ENCODE assay signal across 9 cellular contexts in genomic region chr19:13181747-13182388, GRCh38. TPM values are rescaled to one million over a fixed set of nuclear protein-coding genes. Genes with fewer than 3 reads are reported as not detected.
A peak's percentile ranks its signal among the peaks of the same experiment; 100 is the strongest.
DNase-seq lines count a peak whose midpoint lies in the region; ATAC-seq lines count a peak whose summit lies in the region.
"Had no signal": no experiment of that assay in that cellular context is flagged by ENCODE, and none has a peak within 500 bp of the region (broad histone marks: within the 10 kb centered on the region; RNA-seq: fewer than 3 reads in every experiment).

No MANE protein-coding gene starts in this region.

- DNase-seq in SKM-1 (lab: John Stamatoyannopoulos, UW; ENCODE audit: unreplicated experiment) (peak; percentile 20), SKM-1 treated with dmso at 0.1 percent for 144 hours (lab: John Stamatoyannopoulos, UW; ENCODE audit: unreplicated experiment) (no peak), T-cell (peak in 26 of 34 experiments; percentile 15 to 54 (median 36)), naive B cell (no peak), GOT3 (lab: John Stamatoyannopoulos, UW) (no peak), HAP-1 (ENCODE audit: low spot score in 2 of 2) (no peak)
- DNase-seq in effector memory CD8-positive, alpha-beta T cell = peak; percentile 50 to 56 (median 53)
- DNase-seq: DND-41 had no signal

- H3K4me1 Mint-ChIP-seq in T-cell (peaks cover 30 to 33% (median 31%) of the 10 kb centered on the region in 3 donors), naive B cell (peaks cover 21 to 42% (median 24%) of the 10 kb centered on the region in 3 donors)
- peaks cover 18 to 20% of the 10 kb centered on the region in 2 donors for H3K4me1 Mint-ChIP-seq in effector memory CD8-positive, alpha-beta T cell (ENCODE audit: low read depth in 2 of 2)

- in situ Hi-C loops in HAP-1 (cut with MboI; ENCODE audit: low sequenced_read_pairs) = no loop called here

- CTCF ChIA-PET in T-cell (lab: Charles Lee) = interaction anchor here in 1 of 2 donors (0.5 to 0.6 kb wide), 3 partner anchors 14 to 1592 kb away, joined by 3 to 5 read pairs (median 3); no protein-coding TSS in a partner anchor

- peak overlapping the region; percentile 77 to 91 for H3K27ac Mint-ChIP-seq in T-cell
- peak overlapping the region; percentile 89 to 92 for H3K27ac Mint-ChIP-seq in effector memory CD8-positive, alpha-beta T cell
- peak overlapping the region in 5 of 6 donors; percentile 24 to 96 (median 92) for H3K27ac Mint-ChIP-seq in naive B cell

- no peaks in the 10 kb centered on the region for H3K36me3 ChIP-seq in HAP-1 (replicated peaks)

- POLR2A ChIA-PET in T-cell (lab: Charles Lee) = no interaction called here

- H3K36me3 Mint-ChIP-seq in T-cell = no peaks in the 10 kb centered on the region
- H3K36me3 Mint-ChIP-seq in effector memory CD8-positive, alpha-beta T cell (ENCODE audit: insufficient read depth) = peaks cover 5% of the 10 kb centered on the region
- H3K36me3 Mint-ChIP-seq in naive B cell = no peaks in the 10 kb centered on the region

- no peaks in the 10 kb centered on the region for H3K9me3 Mint-ChIP-seq in T-cell
- no peaks in the 10 kb centered on the region for H3K9me3 Mint-ChIP-seq in effector memory CD8-positive, alpha-beta T cell
- H3K9me3 Mint-ChIP-seq in naive B cell = no peaks in the 10 kb centered on the region

- H3K4me1 ChIP-seq in HAP-1 = no peaks in the 10 kb centered on the region

- no peaks in the 10 kb centered on the region for H3K9me3 ChIP-seq in HAP-1

- ATAC-seq in T-cell (replicated peaks in 1 of 4) (peak; percentile 40 to 75 (median 71)), naive B cell (ENCODE audit: low read depth in 2 of 2) (peak; percentile 67 to 77), GM21447 (IDR thresholded peaks at IDR 0.05; ENCODE audit: unreplicated experiment) (no peak)
- peak; percentile 94 for ATAC-seq in effector memory CD8-positive, alpha-beta T cell (replicated peaks)

- no peak overlapping the region for H3K4me3 ChIP-seq in HAP-1

- H3K27me3 ChIP-seq in HAP-1 (ENCODE audit: low read depth) = no peaks in the 10 kb centered on the region

- H3K4me3 Mint-ChIP-seq in T-cell = peak overlapping the region in 2 of 3 donors; percentile 57 to 66
- H3K4me3 Mint-ChIP-seq in effector memory CD8-positive, alpha-beta T cell = peak overlapping the region; percentile 74 to 78
- peak overlapping the region in 7 of 8 donors; percentile 55 to 89 (median 74) for H3K4me3 Mint-ChIP-seq in naive B cell

- H3K27me3 Mint-ChIP-seq in T-cell = no peaks in the 10 kb centered on the region
- no peaks in the 10 kb centered on the region for H3K27me3 Mint-ChIP-seq in effector memory CD8-positive, alpha-beta T cell
- no peaks in the 10 kb centered on the region for H3K27me3 Mint-ChIP-seq in naive B cell

RNA-seq across cellular contexts. Expression of gene IER2, which starts 31.7 kb away (rescaled TPM):
- total RNA-seq in T-cell = 100 to 1,000 TPM; 165 to 413 (median 196) TPM
- 1,000 to 10,000 TPM in 2 of 6 donors, 100 to 1,000 TPM in 4; 351 to 1,131 (median 562) TPM for polyA plus RNA-seq in naive B cell (ENCODE audit: low read depth in 6 of 6)

RNA-seq across cellular contexts. Expression of gene STX10, which starts 31.7 kb away (rescaled TPM):
- total RNA-seq in T-cell = 10 to 100 TPM; 43.8 to 89.6 (median 67.3) TPM
- polyA plus RNA-seq in naive B cell (ENCODE audit: low read depth in 6 of 6) = 10 to 100 TPM; 48.2 to 84.3 (median 60.0) TPM

Comparison
In these comparisons a context has a peak if more than half of its experiments do, and no peak if none do; other contexts are left out.
1. DNase-seq: peak in SKM-1 (single experiment), T-cell (26 of 34) and effector memory CD8-positive, alpha-beta T cell (3 of 3); none in SKM-1 treated with dmso at 0.1 percent for 144 hours (single experiment), naive B cell (single experiment), GOT3 (single experiment) and HAP-1 (0 of 2).
2. Peak in every context shown above with its lines, with median percentiles within 50 percentile points of each other: H3K27ac Mint-ChIP-seq and H3K4me3 Mint-ChIP-seq.